34 cellular contexts compared by ENCODE assay signal in genomic region chr1:37767488-37767887, GRCh38. TPM values are rescaled to one million over a fixed set of nuclear protein-coding genes. Genes with fewer than 3 reads are reported as not detected.
"Had no signal": no experiment of that assay in that cellular context is flagged by ENCODE, and none has a peak within 500 bp of the region (broad histone marks: within the 10 kb centered on the region; RNA-seq: fewer than 3 reads in every experiment).

No MANE protein-coding gene starts in this region.

- DNase-seq: activated CD4-positive, alpha-beta memory T cell treated with anti-CD3 and anti-CD28 coated beads, Interleukin-2, amount 10 ng/mL, durations not matched to agents 7 days and 5 days; activated CD4-positive, alpha-beta T cell treated with anti-CD3 and anti-CD28 coated beads for 36 hours; activated CD4-positive, alpha-beta T cell treated with anti-CD3 and anti-CD28 coated beads, Interleukin-2, amount 10 ng/mL, durations not matched to agents 24 days and 14 days; activated CD4-positive, CD25-positive, alpha-beta regulatory T cell; activated CD4-positive, CD25-positive, alpha-beta regulatory T cell treated with anti-CD3 and anti-CD28 coated beads, Interleukin-2, amount 50 U/mL, for 72 hours; activated effector memory CD4-positive, alpha-beta T cell treated with anti-CD3 and anti-CD28 coated beads, Interleukin-2, amount 50 U/mL, for 16 hours; activated naive CD4-positive, alpha-beta T cell; activated naive CD4-positive, alpha-beta T cell treated with anti-CD3 and anti-CD28 coated beads, Interleukin-2, amount 10 ng/mL, durations not matched to agents 7 days and 5 days; activated naive CD8-positive, alpha-beta T cell treated with anti-CD3 and anti-CD28 coated beads, Interleukin-2, amount 10 ng/mL, durations not matched to agents 7 days and 5 days; activated T-cell treated with anti-CD3 and anti-CD28 coated beads, Interleukin-2, amount 50 U/mL, for 1 hour; activated T-cell treated with anti-CD3 and anti-CD28 coated beads, Interleukin-2, amount 50 U/mL, for 48 hours; amniotic stem cell; anterior cingulate cortex; brain microvascular endothelial cell; dorsolateral prefrontal cortex; effector CD4-positive, alpha-beta T cell; effector memory CD8-positive, alpha-beta T cell; erythroblast; foreskin keratinocyte; gastrocnemius medialis; glutamatergic neuron; heart left ventricle; T-cell had no signal

- H3K9me3 ChIP-seq: esophagus muscularis mucosa, gastrocnemius medialis, heart left ventricle had no signal

- H3K36me3 ChIP-seq: brain microvascular endothelial cell, esophagus muscularis mucosa, gastrocnemius medialis, heart left ventricle had no signal

- ATAC-seq: activated CD4-positive, alpha-beta T cell treated with anti-CD3 and anti-CD28 coated beads for 36 hours; activated naive CD4-positive, alpha-beta T cell treated with anti-CD3 and anti-CD28 coated beads, Interleukin-2, amount 50 U/mL, for 72 hours; effector memory CD8-positive, alpha-beta T cell; foreskin keratinocyte; gastrocnemius medialis; heart left ventricle; T-cell had no signal

- H3K27ac ChIP-seq: brain microvascular endothelial cell, coronary artery, dorsolateral prefrontal cortex, esophagus muscularis mucosa, foreskin keratinocyte, gastrocnemius medialis, heart left ventricle had no signal

- H3K4me3 ChIP-seq: coronary artery, dorsolateral prefrontal cortex, esophagus muscularis mucosa, gastrocnemius medialis, heart left ventricle had no signal

- H3K4me3 Mint-ChIP-seq: activated CD4-positive, alpha-beta memory T cell treated with anti-CD3 and anti-CD28 coated beads, Interleukin-2, amount 10 ng/mL, durations not matched to agents 7 days and 5 days; activated CD4-positive, alpha-beta T cell treated with anti-CD3 and anti-CD28 coated beads for 36 hours; activated CD4-positive, alpha-beta T cell treated with anti-CD3 and anti-CD28 coated beads, Interleukin-2, amount 10 ng/mL, durations not matched to agents 24 days and 14 days; activated naive CD4-positive, alpha-beta T cell treated with anti-CD3 and anti-CD28 coated beads, Interleukin-2, amount 10 ng/mL, durations not matched to agents 7 days and 5 days; activated naive CD8-positive, alpha-beta T cell treated with anti-CD3 and anti-CD28 coated beads, Interleukin-2, amount 10 ng/mL, durations not matched to agents 7 days and 5 days; activated T-helper 1 cell treated with anti-CD3 and anti-CD28 coated beads, Interleukin-12 subunit alpha, Interleukin-12 subunit beta, Interleukin-2, Interleukin-4 antibody, amounts not matched to agents 30 ng/mL and 10 ng/mL and 1 ng/mL, durations not matched to agents 14 hours and 24 hours and 36 hours; central memory CD8-positive, alpha-beta T cell; dendritic cell treated with granulocyte-macrophage colony-stimulating factor and Interleukin-4, amounts not matched to agents 40 ng/mL and 50 ng/mL, for 4 days; effector memory CD8-positive, alpha-beta T cell; T-helper 1 cell treated with Interleukin-12 subunit alpha and Interleukin-12 subunit beta and Interleukin-4 antibody, amounts not matched to agents 30 μg/mL and 1 μg/mL, for 36 hours; T-helper 2 cell treated with Interferon-gamma antibody and Interleukin-4, amounts not matched to agents 5 μg/mL and 100 μg/mL, for 36 hours had no signal

- H3K9me3 Mint-ChIP-seq: activated CD4-positive, alpha-beta memory T cell treated with anti-CD3 and anti-CD28 coated beads, Interleukin-2, amount 10 ng/mL, durations not matched to agents 7 days and 5 days; activated naive CD4-positive, alpha-beta T cell treated with anti-CD3 and anti-CD28 coated beads, Interleukin-2, amount 10 ng/mL, durations not matched to agents 7 days and 5 days; activated naive CD8-positive, alpha-beta T cell treated with anti-CD3 and anti-CD28 coated beads, Interleukin-2, amount 10 ng/mL, durations not matched to agents 7 days and 5 days; activated T-helper 1 cell treated with anti-CD3 and anti-CD28 coated beads, Interleukin-12 subunit alpha, Interleukin-12 subunit beta, Interleukin-2, Interleukin-4 antibody, amounts not matched to agents 30 ng/mL and 10 ng/mL and 1 ng/mL, durations not matched to agents 14 hours and 24 hours and 36 hours; activated T-helper 2 cell treated with anti-CD3 and anti-CD28 coated beads, Interferon-gamma antibody, Interleukin-2, Interleukin-4, amounts not matched to agents 10 μg/mL and 5 μg/mL and 100 μg/mL, durations not matched to agents 14 hours and 24 hours and 36 hours; dendritic cell treated with granulocyte-macrophage colony-stimulating factor and Interleukin-4, amounts not matched to agents 40 ng/mL and 50 ng/mL, for 4 days; T-helper 1 cell treated with Interleukin-12 subunit alpha and Interleukin-12 subunit beta and Interleukin-4 antibody, amounts not matched to agents 30 μg/mL and 1 μg/mL, for 36 hours; T-helper 2 cell treated with Interferon-gamma antibody and Interleukin-4, amounts not matched to agents 5 μg/mL and 100 μg/mL, for 36 hours had no signal

- H3K4me1 ChIP-seq: foreskin keratinocyte, gastrocnemius medialis, heart left ventricle had no signal

- H3K36me3 Mint-ChIP-seq: activated naive CD4-positive, alpha-beta T cell treated with anti-CD3 and anti-CD28 coated beads, Interleukin-2, amount 10 ng/mL, durations not matched to agents 7 days and 5 days; activated naive CD8-positive, alpha-beta T cell treated with anti-CD3 and anti-CD28 coated beads, Interleukin-2, amount 10 ng/mL, durations not matched to agents 7 days and 5 days; T-cell had no signal

- H3K27ac Mint-ChIP-seq: activated CD4-positive, alpha-beta memory T cell treated with anti-CD3 and anti-CD28 coated beads, Interleukin-2, amount 10 ng/mL, durations not matched to agents 7 days and 5 days; activated CD4-positive, alpha-beta T cell treated with anti-CD3 and anti-CD28 coated beads for 36 hours; activated CD4-positive, alpha-beta T cell treated with anti-CD3 and anti-CD28 coated beads, Interleukin-2, amount 10 ng/mL, durations not matched to agents 24 days and 14 days; activated naive CD4-positive, alpha-beta T cell treated with anti-CD3 and anti-CD28 coated beads, Interleukin-2, amount 10 ng/mL, durations not matched to agents 7 days and 5 days; activated naive CD4-positive, alpha-beta T cell treated with anti-CD3 and anti-CD28 coated beads, Interleukin-2, amount 50 U/mL, for 72 hours; activated naive CD8-positive, alpha-beta T cell treated with anti-CD3 and anti-CD28 coated beads, Interleukin-2, amount 10 ng/mL, durations not matched to agents 7 days and 5 days; activated T-helper 1 cell treated with anti-CD3 and anti-CD28 coated beads, Interleukin-12 subunit alpha, Interleukin-12 subunit beta, Interleukin-2, Interleukin-4 antibody, amounts not matched to agents 30 ng/mL and 10 ng/mL and 1 ng/mL, durations not matched to agents 14 hours and 24 hours and 36 hours; activated T-helper 2 cell treated with anti-CD3 and anti-CD28 coated beads, Interferon-gamma antibody, Interleukin-2, Interleukin-4, amounts not matched to agents 10 μg/mL and 5 μg/mL and 100 μg/mL, durations not matched to agents 14 hours and 24 hours and 36 hours; dendritic cell treated with granulocyte-macrophage colony-stimulating factor and Interleukin-4, amounts not matched to agents 40 ng/mL and 50 ng/mL, for 4 days; effector memory CD8-positive, alpha-beta T cell; T-cell; T-helper 1 cell treated with Interleukin-12 subunit alpha and Interleukin-12 subunit beta and Interleukin-4 antibody, amounts not matched to agents 30 μg/mL and 1 μg/mL, for 36 hours; T-helper 2 cell treated with Interferon-gamma antibody and Interleukin-4, amounts not matched to agents 5 μg/mL and 100 μg/mL, for 36 hours had no signal

RNA-seq across cellular contexts. Expression of gene EPHA10, which starts 2.6 kb away (rescaled TPM):
- total RNA-seq: activated CD4-positive, alpha-beta memory T cell treated with anti-CD3 and anti-CD28 coated beads, Interleukin-2, amount 10 ng/mL, durations not matched to agents 7 days and 5 days; activated naive CD8-positive, alpha-beta T cell treated with anti-CD3 and anti-CD28 coated beads, Interleukin-2, amount 10 ng/mL, durations not matched to agents 7 days and 5 days; astrocyte; cardiac septum; foreskin keratinocyte had no signal
- polyA plus RNA-seq: foreskin keratinocyte had no signal
